ENCODE assay signal across 9 cellular contexts in the genomic region with DNA sequence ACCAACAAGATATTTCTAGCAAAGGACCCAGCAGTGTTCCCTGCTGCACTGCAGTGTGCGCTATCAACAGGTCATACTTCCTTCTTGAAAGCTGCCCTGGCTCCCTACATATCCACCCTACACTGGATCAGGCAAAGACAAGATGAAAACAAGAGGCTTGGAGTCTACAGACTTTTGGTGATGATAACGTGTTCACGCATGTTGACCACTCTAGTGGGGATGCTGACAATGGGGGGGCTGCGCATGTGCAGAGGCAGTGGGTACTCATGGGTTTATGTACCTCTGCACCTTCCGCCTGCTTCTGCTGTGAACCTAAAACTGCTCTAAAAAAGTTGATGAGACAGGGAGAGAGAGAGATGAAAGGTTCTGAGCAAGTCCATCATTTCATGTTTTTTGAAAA. TPM values are rescaled to one million over a fixed set of nuclear protein-coding genes. Genes with fewer than 3 reads are reported as not detected.
DNase-seq lines count a peak whose midpoint lies in the region; ATAC-seq and TF ChIP-seq lines count a peak whose summit lies in the region.
"Had no signal": no experiment of that assay in that cellular context is flagged by ENCODE, and none has a peak within 500 bp of the region (broad histone marks: within the 10 kb centered on the region; RNA-seq: fewer than 3 reads in every experiment).

No MANE protein-coding gene starts in this region.

- no peak for ATAC-seq in SK-N-SH treated with all-trans-retinoic acid at 6 μM for 48 hours
- no peak for ATAC-seq in activated CD8-positive, alpha-beta T cell treated with anti-CD3 and anti-CD28 coated beads, Interleukin-2, amount 10 ng/mL, durations not matched to agents 7 days and 5 days
- ATAC-seq in gastroesophageal sphincter, result no peak
- no peak for ATAC-seq in stimulated activated effector memory CD8-positive, alpha-beta T cell treated with anti-CD3 and anti-CD28 coated beads, Interleukin-12 subunit alpha, Interleukin-12 subunit beta, amount 100 ng/mL, for 72 hours

- TF ChIP-seq CTCF in SK-N-SH (IDR thresholded peaks at IDR 0.05) (no peak), gastroesophageal sphincter (IDR thresholded peaks at IDR 0.05) (no peak)

- peak overlapping the region; percentile 97 for H3K4me3 Mint-ChIP-seq in activated CD8-positive, alpha-beta T cell treated with anti-CD3 and anti-CD28 coated beads, Interleukin-2, amount 10 ng/mL, durations not matched to agents 7 days and 5 days
- H3K4me3 Mint-ChIP-seq in stimulated activated effector memory CD8-positive, alpha-beta T cell treated with anti-CD3 and anti-CD28 coated beads, Interleukin-12 subunit alpha, Interleukin-12 subunit beta, amount 100 ng/mL, for 72 hours, result peak overlapping the region; percentile 75

- H3K27me3 ChIP-seq in SK-N-SH (ENCODE audit: insufficient read depth), result no peaks in the 10 kb centered on the region
- no peaks in the 10 kb centered on the region for H3K27me3 ChIP-seq in gastroesophageal sphincter

- H3K27ac ChIP-seq in SK-N-SH (ENCODE audit: low read depth in 2 of 2, low read length in 1 of 2) (peak overlapping the region; percentile 56 to 97), gastroesophageal sphincter (peak overlapping the region; percentile 16 to 98 (median 67))

- H3K4me2 ChIP-seq in SK-N-SH, result peak overlapping the region; percentile 56

- H2AFZ ChIP-seq in SK-N-SH (ENCODE audit: low read depth), result no peak overlapping the region

- H4K20me1 ChIP-seq in SK-N-SH (ENCODE audit: insufficient read depth), result peaks cover 95% of the 10 kb centered on the region

- peaks cover 69% of the 10 kb centered on the region for H3K4me1 Mint-ChIP-seq in activated CD8-positive, alpha-beta T cell treated with anti-CD3 and anti-CD28 coated beads, Interleukin-2, amount 10 ng/mL, durations not matched to agents 7 days and 5 days (ENCODE audit: low read depth)
- H3K4me1 Mint-ChIP-seq in stimulated activated effector memory CD8-positive, alpha-beta T cell treated with anti-CD3 and anti-CD28 coated beads, Interleukin-12 subunit alpha, Interleukin-12 subunit beta, amount 100 ng/mL, for 72 hours, result peaks cover 62% of the 10 kb centered on the region

- H3K9me3 ChIP-seq in SK-N-SH (no peaks in the 10 kb centered on the region), gastroesophageal sphincter (no peaks in the 10 kb centered on the region)

- TF ChIP-seq EP300 in SK-N-SH (IDR thresholded peaks at IDR 0.05; ENCODE audit: borderline replicate concordance in 1 of 2, low read depth in 1 of 2, low read length in 1 of 2) (no peak), gastroesophageal sphincter (IDR thresholded peaks at IDR 0.05) (no peak)

- no peak for TF ChIP-seq POLR2A in gastroesophageal sphincter (IDR thresholded peaks at IDR 0.05)

- peak overlapping the region; percentile 71 for H3K27ac Mint-ChIP-seq in activated CD8-positive, alpha-beta T cell treated with anti-CD3 and anti-CD28 coated beads, Interleukin-2, amount 10 ng/mL, durations not matched to agents 7 days and 5 days
- peak overlapping the region; percentile 98 for H3K27ac Mint-ChIP-seq in stimulated activated effector memory CD8-positive, alpha-beta T cell treated with anti-CD3 and anti-CD28 coated beads, Interleukin-12 subunit alpha, Interleukin-12 subunit beta, amount 100 ng/mL, for 72 hours

- WGBS in SK-N-SH (ENCODE audit: low lambda C conversion rate), result 88% methylated on average over 5 of the region's 5 CpGs
- 80 to 93% methylated on average over 1 to 5 of the region's 5 CpGs for WGBS in gastroesophageal sphincter (ENCODE audit: low coverage in 1 of 2), 2 donors

- peak overlapping the region; percentile 29; the same call in 1 of the 2 replicates for H3K9ac ChIP-seq in SK-N-SH

- DNase-seq in SK-N-SH (no peak), DMS53 treated with DMSO at 0.1 percent for 48 hours (lab: John Stamatoyannopoulos, UW; ENCODE audit: unreplicated experiment) (no peak), NCI-H1048 (lab: John Stamatoyannopoulos, UW) (no peak), G401 (ENCODE audit: low spot score) (no peak)
- no peak for DNase-seq in activated CD8-positive, alpha-beta T cell treated with anti-CD3 and anti-CD28 coated beads, Interleukin-2, amount 10 ng/mL, durations not matched to agents 7 days and 5 days
- DNase-seq in stimulated activated effector memory CD8-positive, alpha-beta T cell treated with anti-CD3 and anti-CD28 coated beads, Interleukin-12 subunit alpha, Interleukin-12 subunit beta, amount 100 ng/mL, for 72 hours (ENCODE audit: low spot score in 2 of 2), result no peak
- DNase-seq: NCI-H1694 had no signal

- in situ Hi-C loops in G401 (cut with HindIII; ENCODE audit: low sequenced_read_pairs), result no loop called here

- H3F3A ChIP-seq in SK-N-SH (replicated peaks; ENCODE audit: insufficient read depth), result peaks cover 83% of the 10 kb centered on the region

- POLR2A ChIA-PET in SK-N-SH (lab: Yijun Ruan, JAX), result no interaction called here
- POLR2A ChIA-PET in activated CD8-positive, alpha-beta T cell treated with anti-CD3 and anti-CD28 coated beads, Interleukin-2, amount 10 ng/mL, durations not matched to agents 7 days and 5 days (lab: Charles Lee), result interaction anchor here (0.9 to 1.7 kb wide), 7 partner anchors 8 to 52 kb away, joined by 4 to 7 read pairs (median 4); no protein-coding TSS in a partner anchor

- peaks cover 96% of the 10 kb centered on the region for H3K36me3 Mint-ChIP-seq in activated CD8-positive, alpha-beta T cell treated with anti-CD3 and anti-CD28 coated beads, Interleukin-2, amount 10 ng/mL, durations not matched to agents 7 days and 5 days (ENCODE audit: low read depth)
- H3K36me3 Mint-ChIP-seq in stimulated activated effector memory CD8-positive, alpha-beta T cell treated with anti-CD3 and anti-CD28 coated beads, Interleukin-12 subunit alpha, Interleukin-12 subunit beta, amount 100 ng/mL, for 72 hours, result peaks cover 100% of the 10 kb centered on the region

- H3K9me3 Mint-ChIP-seq in activated CD8-positive, alpha-beta T cell treated with anti-CD3 and anti-CD28 coated beads, Interleukin-2, amount 10 ng/mL, durations not matched to agents 7 days and 5 days (ENCODE audit: insufficient read depth), result no peaks in the 10 kb centered on the region
- no peaks in the 10 kb centered on the region for H3K9me3 Mint-ChIP-seq in stimulated activated effector memory CD8-positive, alpha-beta T cell treated with anti-CD3 and anti-CD28 coated beads, Interleukin-12 subunit alpha, Interleukin-12 subunit beta, amount 100 ng/mL, for 72 hours

- H3K4me3 ChIP-seq in SK-N-SH (ENCODE audit: low read depth in 2 of 2, low read length in 1 of 2) (peak overlapping the region in 1 of 2 experiments; percentile 27; a peak in 1 of 4 replicates), gastroesophageal sphincter (no peak overlapping the region)

- H3K79me2 ChIP-seq in SK-N-SH (ENCODE audit: insufficient read depth), result peaks cover 99% of the 10 kb centered on the region

- no peaks in the 10 kb centered on the region for H3K9me2 ChIP-seq in SK-N-SH

- CTCF ChIA-PET in SK-N-SH (lab: Yijun Ruan, JAX), result interaction anchor here (1.0 to 2.3 kb wide), 6 partner anchors 9 to 25 kb away, joined by 3 to 11 read pairs (median 4); no protein-coding TSS in a partner anchor
- CTCF ChIA-PET in activated CD8-positive, alpha-beta T cell treated with anti-CD3 and anti-CD28 coated beads, Interleukin-2, amount 10 ng/mL, durations not matched to agents 7 days and 5 days (lab: Charles Lee), result interaction anchor here (0.7 to 2.6 kb wide), 10 partner anchors 10 to 321 kb away, joined by 3 to 20 read pairs (median 9); no protein-coding TSS in a partner anchor

- no peaks in the 10 kb centered on the region for H3K27me3 Mint-ChIP-seq in activated CD8-positive, alpha-beta T cell treated with anti-CD3 and anti-CD28 coated beads, Interleukin-2, amount 10 ng/mL, durations not matched to agents 7 days and 5 days (ENCODE audit: low read depth)

- TF ChIP-seq RAD21 in SK-N-SH (IDR thresholded peaks at IDR 0.05; ENCODE audit: low read length), result no peak

- peaks cover 32 to 61% of the 10 kb centered on the region in 2 experiments for H3K4me1 ChIP-seq in SK-N-SH (ENCODE audit: control insufficient read depth in 1 of 2, insufficient read depth in 2 of 2, low read depth in 1 of 2, low read length in 1 of 2)
- peaks cover 13 to 86% (median 19%) of the 10 kb centered on the region in 3 donors for H3K4me1 ChIP-seq in gastroesophageal sphincter

- H3K36me3 ChIP-seq in SK-N-SH (replicated peaks in 1 of 2; ENCODE audit: control insufficient read depth in 1 of 2, insufficient read depth in 2 of 2, low read length in 1 of 2), result peaks cover 63 to 93% of the 10 kb centered on the region in 2 experiments
- H3K36me3 ChIP-seq in gastroesophageal sphincter, result peaks cover 0 to 63% of the 10 kb centered on the region in 2 donors

TF ChIP-seq in SK-N-SH, 30 proteins besides CTCF, POLR2A, EP300 and RAD21 (continues in another document):
- no peak for TF ChIP-seq YY1 (IDR thresholded peaks at IDR 0.05; ENCODE audit: low read depth)

TF ChIP-seq in SK-N-SH treated with all-trans-retinoic acid at 6 μM for 48 hours, 23 proteins besides CTCF, POLR2A, EP300 and RAD21 (continues in another document):
- no peak for TF ChIP-seq ARNTL (CRISPR knock-in tag; IDR thresholded peaks at IDR 0.05; ENCODE audit: borderline replicate concordance, low read depth)

RNA-seq across cellular contexts. Expression of gene ENO1, which starts 5.5 kb away (rescaled TPM):
- polyA plus RNA-seq in SK-N-SH (2012; rRNA removed), result 1,578 and 1,599 TPM in 2 replicates
- polyA plus RNA-seq in SK-N-SH (2012; cell fraction: cytosol; rRNA removed), result 1,008 and 1,227 TPM in 2 replicates
- polyA plus RNA-seq in SK-N-SH (2012; cell fraction: nucleus; rRNA removed), result 1,203 and 1,510 TPM in 2 replicates
- 1,000 to 10,000 TPM; 3,150 to 3,216 TPM for total RNA-seq in activated CD8-positive, alpha-beta T cell treated with anti-CD3 and anti-CD28 coated beads, Interleukin-2, amount 10 ng/mL, durations not matched to agents 7 days and 5 days
- 1,000 to 10,000 TPM in 1 of 4 donors, 100 to 1,000 TPM in 3; 453 to 1,066 (median 553) TPM for total RNA-seq in gastroesophageal sphincter
- 1,614 and 1,928 TPM in 2 replicates for total RNA-seq in G401 (2014; rRNA removed; shearing (Covaris generic))

RNA-seq across cellular contexts. Expression of gene RERE, which starts 55.6 kb away (rescaled TPM):
- 4.1 and 8.1 TPM in 2 replicates for polyA plus RNA-seq in SK-N-SH (2012; rRNA removed)
- 8.4 and 12.9 TPM in 2 replicates for polyA plus RNA-seq in SK-N-SH (2012; cell fraction: cytosol; rRNA removed)
- 36.4 and 41.6 TPM in 2 replicates for polyA plus RNA-seq in SK-N-SH (2012; cell fraction: nucleus; rRNA removed)
- 10 to 100 TPM; 37.4 to 44.7 TPM for total RNA-seq in activated CD8-positive, alpha-beta T cell treated with anti-CD3 and anti-CD28 coated beads, Interleukin-2, amount 10 ng/mL, durations not matched to agents 7 days and 5 days
- 100 to 1,000 TPM; 112 to 212 (median 139) TPM for total RNA-seq in gastroesophageal sphincter
- total RNA-seq in G401 (2014; rRNA removed; shearing (Covaris generic)), result 22.6 and 57.3 TPM in 2 replicates
